24 cellular contexts compared by ENCODE assay signal in the genomic region with DNA sequence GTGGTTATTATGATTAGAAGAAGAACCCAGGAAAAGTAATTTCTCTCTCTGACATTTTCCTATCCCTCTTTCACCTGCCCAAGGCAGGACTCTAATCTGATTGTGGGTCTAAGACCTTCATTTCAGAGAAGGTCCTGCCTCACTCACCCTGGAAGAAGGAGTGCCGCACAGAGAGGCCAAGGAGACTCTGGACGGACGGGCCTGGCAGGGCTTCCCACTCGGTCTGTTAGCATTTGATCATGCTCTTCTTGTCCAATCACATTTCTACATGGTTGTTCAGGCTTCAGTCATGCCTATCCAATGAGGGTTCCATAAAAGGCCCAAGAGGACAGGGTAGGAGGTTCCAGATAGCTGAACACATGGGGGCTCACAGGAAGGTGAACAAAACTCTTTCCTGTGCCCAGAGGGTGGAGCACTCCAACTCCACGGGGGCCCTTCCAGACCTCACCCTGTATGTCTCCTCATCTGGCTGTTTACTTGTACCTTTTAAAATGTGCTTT. TPM values are rescaled to one million over a fixed set of nuclear protein-coding genes. Genes with fewer than 3 reads are reported as not detected.
DNase-seq lines count a peak whose midpoint lies in the region; ATAC-seq, FAIRE-seq and TF ChIP-seq lines count a peak whose summit lies in the region.
"Had no signal": no experiment of that assay in that cellular context is flagged by ENCODE, and none has a peak within 500 bp of the region (broad histone marks: within the 10 kb centered on the region; RNA-seq: fewer than 3 reads in every experiment).

No MANE protein-coding gene starts in this region.

- H3K4me3 ChIP-seq in epithelial cell of proximal tubule (ENCODE audit: low read depth, low read length) (no peak overlapping the region), thyroid gland (replicated peaks in 1 of 3) (no peak overlapping the region)
- H3K4me3 ChIP-seq: GM23248, HAP-1 had no signal

- no peak for ATAC-seq in HG02885 (IDR thresholded peaks at IDR 0.05; ENCODE audit: poor library complexity, unreplicated experiment)

- H3K4me1 ChIP-seq in thyroid gland: peaks cover 10 to 30% of the 10 kb centered on the region in 2 donors
- H3K4me1 ChIP-seq: BE2C, HAP-1 had no signal

- 24 to 40% methylated on average over 5 of the region's 5 CpGs for WGBS in thyroid gland, 2 donors

- H3K27ac ChIP-seq in thyroid gland: peak overlapping the region; percentile 6 to 68 (median 56)
- H3K27ac ChIP-seq: GM23248 had no signal

- no peak overlapping the region for H3K4me3 Mint-ChIP-seq in activated T-helper 1 cell treated with anti-CD3 and anti-CD28 coated beads, Interleukin-12 subunit alpha, Interleukin-12 subunit beta, Interleukin-2, Interleukin-4 antibody, amounts not matched to agents 30 ng/mL and 10 ng/mL and 1 ng/mL, durations not matched to agents 14 hours and 24 hours and 36 hours
- H3K4me3 Mint-ChIP-seq: CD4-positive, CD25-positive, alpha-beta regulatory T cell; CD8-positive, alpha-beta memory T cell had no signal

- DNase-seq in RCC 7860 (ENCODE audit: low spot score) (peak; percentile 45), epithelial cell of proximal tubule (ENCODE audit: low read depth) (peak; percentile 36), left kidney (ENCODE audit: low read depth, low spot score) (peak; percentile 44), thyroid gland (peak; percentile 64 to 79), NOMO-1 (lab: John Stamatoyannopoulos, UW; ENCODE audit: unreplicated experiment in 2 of 2) (no peak)
- DNase-seq in activated T-helper 1 cell treated with anti-CD3 and anti-CD28 coated beads, Interleukin-12 subunit alpha, Interleukin-12 subunit beta, Interleukin-2, Interleukin-4 antibody, amounts not matched to agents 30 ng/mL and 10 ng/mL and 1 ng/mL, durations not matched to agents 14 hours and 24 hours and 36 hours (ENCODE audit: low spot score): no peak
- DNase-seq: ACHN; BE2C; C1 segment of cervical spinal cord; CD4-positive, CD25-positive, alpha-beta regulatory T cell; CD8-positive, alpha-beta memory T cell; COR-L47; DMS153; DMS79; GDM1; GM23248; IMR-90 had no signal

- H3K27me3 Mint-ChIP-seq in activated T-helper 1 cell treated with anti-CD3 and anti-CD28 coated beads, Interleukin-12 subunit alpha, Interleukin-12 subunit beta, Interleukin-2, Interleukin-4 antibody, amounts not matched to agents 30 ng/mL and 10 ng/mL and 1 ng/mL, durations not matched to agents 14 hours and 24 hours and 36 hours (ENCODE audit: insufficient read depth): no peaks in the 10 kb centered on the region
- H3K27me3 Mint-ChIP-seq: CD4-positive, CD25-positive, alpha-beta regulatory T cell had no signal

- H3K36me3 ChIP-seq in thyroid gland: no peaks in the 10 kb centered on the region
- H3K36me3 ChIP-seq: BE2C, HAP-1 had no signal

- H3K9me3 ChIP-seq in thyroid gland: no peaks in the 10 kb centered on the region
- H3K9me3 ChIP-seq: BE2C, HAP-1 had no signal

- peak in 1 of 2 donors; percentile 68 for TF ChIP-seq POLR2A in thyroid gland (IDR thresholded peaks at IDR 0.05)

- H3K27ac Mint-ChIP-seq in activated T-helper 1 cell treated with anti-CD3 and anti-CD28 coated beads, Interleukin-12 subunit alpha, Interleukin-12 subunit beta, Interleukin-2, Interleukin-4 antibody, amounts not matched to agents 30 ng/mL and 10 ng/mL and 1 ng/mL, durations not matched to agents 14 hours and 24 hours and 36 hours: no peak overlapping the region
- H3K27ac Mint-ChIP-seq: CD4-positive, CD25-positive, alpha-beta regulatory T cell; CD8-positive, alpha-beta memory T cell had no signal

- FAIRE-seq in RCC 7860 (lab: Jason Lieb, UNC): no peak
- FAIRE-seq: A204.1, D721Med, GM12892, GM18507, HTR-8/SVneo had no signal

- no peaks in the 10 kb centered on the region for H3K27me3 ChIP-seq in thyroid gland
- H3K27me3 ChIP-seq: BE2C had no signal

- intact Hi-C loops in thyroid gland (cut with DNase I): loop anchor here (5.0 kb wide), 1 partner anchor 83 kb away; no protein-coding TSS in a partner anchor
- intact Hi-C loops in activated T-helper 1 cell treated with anti-CD3 and anti-CD28 coated beads, Interleukin-12 subunit alpha, Interleukin-12 subunit beta, Interleukin-2, Interleukin-4 antibody, amounts not matched to agents 30 ng/mL and 10 ng/mL and 1 ng/mL, durations not matched to agents 14 hours and 24 hours and 36 hours (cut with micrococcal nuclease): no loop called here

- H3K9me3 Mint-ChIP-seq in activated T-helper 1 cell treated with anti-CD3 and anti-CD28 coated beads, Interleukin-12 subunit alpha, Interleukin-12 subunit beta, Interleukin-2, Interleukin-4 antibody, amounts not matched to agents 30 ng/mL and 10 ng/mL and 1 ng/mL, durations not matched to agents 14 hours and 24 hours and 36 hours: peaks cover 19% of the 10 kb centered on the region

- no peaks in the 10 kb centered on the region for H3K4me1 Mint-ChIP-seq in activated T-helper 1 cell treated with anti-CD3 and anti-CD28 coated beads, Interleukin-12 subunit alpha, Interleukin-12 subunit beta, Interleukin-2, Interleukin-4 antibody, amounts not matched to agents 30 ng/mL and 10 ng/mL and 1 ng/mL, durations not matched to agents 14 hours and 24 hours and 36 hours (ENCODE audit: low read depth)
- H3K4me1 Mint-ChIP-seq: CD4-positive, CD25-positive, alpha-beta regulatory T cell; CD8-positive, alpha-beta memory T cell had no signal

- TF ChIP-seq CTCF in epithelial cell of proximal tubule (conservative IDR thresholded peaks at IDR 0.05; ENCODE audit: low read depth, low read length): no peak
- TF ChIP-seq CTCF in thyroid gland (IDR thresholded peaks at IDR 0.05): no peak

- H3K36me3 Mint-ChIP-seq in activated T-helper 1 cell treated with anti-CD3 and anti-CD28 coated beads, Interleukin-12 subunit alpha, Interleukin-12 subunit beta, Interleukin-2, Interleukin-4 antibody, amounts not matched to agents 30 ng/mL and 10 ng/mL and 1 ng/mL, durations not matched to agents 14 hours and 24 hours and 36 hours (ENCODE audit: low read depth): no peaks in the 10 kb centered on the region

RNA-seq across cellular contexts. Expression of gene ZNF892, which starts 27.0 kb away (rescaled TPM):
- total RNA-seq in epithelial cell of proximal tubule (3.4 and 7.1 TPM in 2 replicates), thyroid gland (10 to 100 TPM in 2 of 4 donors, 1 to 10 TPM in 2; 6.7 to 10.5 (median 9.9) TPM)
- total RNA-seq in activated T-helper 1 cell treated with anti-CD3 and anti-CD28 coated beads, Interleukin-12 subunit alpha, Interleukin-12 subunit beta, Interleukin-2, Interleukin-4 antibody, amounts not matched to agents 30 ng/mL and 10 ng/mL and 1 ng/mL, durations not matched to agents 14 hours and 24 hours and 36 hours: 4.7 and 5.9 TPM in 2 replicates

RNA-seq across cellular contexts. Expression of gene PROM2, which starts 39.9 kb away (rescaled TPM):
- total RNA-seq in epithelial cell of proximal tubule (5.1 and 7.5 TPM in 2 replicates), thyroid gland (10 to 100 TPM; 16.7 to 24.3 (median 22.0) TPM)
- total RNA-seq in activated T-helper 1 cell treated with anti-CD3 and anti-CD28 coated beads, Interleukin-12 subunit alpha, Interleukin-12 subunit beta, Interleukin-2, Interleukin-4 antibody, amounts not matched to agents 30 ng/mL and 10 ng/mL and 1 ng/mL, durations not matched to agents 14 hours and 24 hours and 36 hours: 0.29 and 0.37 TPM in 2 replicates
- total RNA-seq: IMR-90 had no signal

Comparison
In these comparisons a context has a peak if more than half of its experiments do, and no peak if none do; other contexts are left out.
1. DNase-seq: peak in RCC 7860 (single experiment), epithelial cell of proximal tubule (single experiment), left kidney (single experiment) and thyroid gland (2 of 2); none in activated T-helper 1 cell treated with anti-CD3 and anti-CD28 coated beads, Interleukin-12 subunit alpha, Interleukin-12 subunit beta, Interleukin-2, Interleukin-4 antibody, amounts not matched to agents 30 ng/mL and 10 ng/mL and 1 ng/mL, durations not matched to agents 14 hours and 24 hours and 36 hours (single experiment) and NOMO-1 (0 of 2).